Comparison of ENCODE assay signal across 1 cellular context in genomic region chr16:11966173-11966572, GRCh38.
TF ChIP-seq lines count a peak whose summit lies in the region.

No MANE protein-coding gene starts in this region.

TF ChIP-seq in GM12878, 131 proteins besides CTCF, POLR2A, EP300 and RAD21 (continued from another document):
- TF ChIP-seq NKRF (conservative IDR thresholded peaks at IDR 0.05) (0 out of 2 replicates have a peak, but pooled peaks have one; percentile 45), BCLAF1 (IDR thresholded peaks at IDR 0.05) (no peak), ZSCAN29 (IDR thresholded peaks at IDR 0.05) (no peak), CBFB (IDR thresholded peaks at IDR 0.05; ENCODE audit: low read depth) (no peak), SUPT20H (IDR thresholded peaks at IDR 0.05; ENCODE audit: borderline replicate concordance, control insufficient read depth, low read depth, low read length) (no peak), RFX5 (IDR thresholded peaks at IDR 0.05; ENCODE audit: low read depth, low read length) (no peak), TAF1 (IDR thresholded peaks at IDR 0.05; ENCODE audit: borderline replicate concordance, low read depth, low read length) (peak; percentile 43; the same call in 1 of the 2 replicates), YBX1 (IDR thresholded peaks at IDR 0.05) (no peak), IRF4 (IDR thresholded peaks at IDR 0.05; ENCODE audit: low read depth, low read length) (peak; percentile 87), TCF7 (IDR thresholded peaks at IDR 0.05; ENCODE audit: borderline replicate concordance) (no peak), CBX3 (IDR thresholded peaks at IDR 0.05; ENCODE audit: borderline replicate concordance, low read depth) (no peak), ATF3 (IDR thresholded peaks at IDR 0.05; ENCODE audit: borderline replicate concordance, extremely low read depth, low read depth, low read length) (no peak), MTA2 (IDR thresholded peaks at IDR 0.05; ENCODE audit: low read depth) (peak; percentile 85), PAX8 (IDR thresholded peaks at IDR 0.05) (peak; percentile 45; the same call in 1 of the 2 replicates), POU2F2 (IDR thresholded peaks at IDR 0.05; ENCODE audit: borderline replicate concordance, low read depth, low read length) (0 out of 3 replicates have a peak, but pooled peaks have one; percentile 24), KLF5 (IDR thresholded peaks at IDR 0.05; ENCODE audit: partially characterized antibody) (no peak), HCFC1 (IDR thresholded peaks at IDR 0.05; ENCODE audit: low read length) (no peak), SUZ12 (IDR thresholded peaks at IDR 0.05; ENCODE audit: unreplicated experiment) (no peak), IKZF1 (conservative IDR thresholded peaks at IDR 0.05) (peak; percentile 71), POLR2AphosphoS2 (IDR thresholded peaks at IDR 0.05; ENCODE audit: low read depth, low read length) (no peak)
